1 cellular context compared by ENCODE assay signal in the genomic region with DNA sequence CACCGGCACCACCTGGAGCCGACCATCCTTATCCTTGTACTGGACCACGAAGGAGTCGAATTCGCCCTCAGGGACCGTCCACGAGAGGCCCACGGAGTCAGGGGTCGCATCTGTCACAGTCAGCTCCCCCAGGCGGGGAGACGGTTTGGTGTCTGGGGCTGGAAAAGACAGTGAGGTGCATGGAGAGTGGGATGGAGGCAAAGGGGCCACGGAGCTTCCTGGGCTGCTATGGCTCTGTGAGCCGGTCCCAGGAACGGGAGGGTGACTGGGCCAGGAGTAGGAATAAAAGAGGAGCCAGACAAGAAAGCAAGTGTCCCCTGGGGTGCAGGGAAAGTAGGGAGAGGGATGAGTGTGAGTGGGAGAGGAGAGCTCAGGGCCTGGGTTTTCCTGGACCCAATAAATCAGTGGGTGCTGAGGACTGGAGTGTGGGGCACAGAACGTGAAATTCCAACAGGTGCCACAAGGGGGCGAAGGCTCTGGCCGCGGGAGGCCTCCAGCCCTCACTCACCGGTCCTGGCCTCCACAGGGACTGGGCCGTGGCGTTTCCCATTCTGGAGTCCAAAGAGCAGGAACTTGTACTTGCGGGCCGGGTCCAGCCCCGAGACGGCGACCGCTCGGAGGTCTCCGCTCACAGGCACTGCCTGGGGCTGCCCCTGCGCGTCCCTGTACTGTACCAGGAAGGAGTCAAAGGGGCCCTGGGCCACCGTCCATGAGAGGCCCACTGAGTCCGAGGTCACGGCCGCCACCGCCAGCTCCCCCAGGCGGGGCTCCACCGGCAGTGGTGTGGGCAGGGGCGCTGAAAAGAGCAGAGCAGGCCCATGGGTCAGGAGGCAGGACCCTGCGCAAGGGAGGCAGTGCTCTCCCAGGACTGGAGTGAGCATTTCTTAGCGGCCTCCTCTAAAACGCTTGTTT.
A peak's percentile ranks its signal among the peaks of the same experiment; 100 is the strongest.
TF ChIP-seq lines count a peak whose summit lies in the region.

No MANE protein-coding gene starts in this region.

TF ChIP-seq in K562, 482 proteins besides CTCF, POLR2A, EP300 and RAD21 (continued from another document):
- TF ChIP-seq FOXO4 (CRISPR knock-in tag; IDR thresholded peaks at IDR 0.05) (0 out of 2 replicates have a peak, but pooled peaks have one; percentile 76), E2F1 (CRISPR knock-in tag; IDR thresholded peaks at IDR 0.05) (peak; percentile 73), L3MBTL2 (IDR thresholded peaks at IDR 0.05) (peak; percentile 67; the same call in 1 of the 2 replicates), RBFOX2 (IDR thresholded peaks at IDR 0.05; ENCODE audit: low read depth, low read length) (peak; percentile 73), POLR2G (IDR thresholded peaks at IDR 0.05; ENCODE audit: low read depth, low read length) (peak; percentile 77), RBM39 (optimal IDR thresholded peaks at IDR 0.05; ENCODE audit: low read depth, low read length) (peak; percentile 55), KDM5B (IDR thresholded peaks at IDR 0.05; ENCODE audit: insufficient replicate concordance, low read depth, low read length) (no peak), GABPB1 (CRISPR knock-in tag; IDR thresholded peaks at IDR 0.05) (peak; percentile 75; the same call in 1 of the 2 replicates), SRSF7 (optimal IDR thresholded peaks at IDR 0.05; ENCODE audit: low read depth, low read length) (no peak), CHD7 (IDR thresholded peaks at IDR 0.05; ENCODE audit: low read depth, low read length) (no peak), ETV5 (CRISPR knock-in tag; IDR thresholded peaks at IDR 0.05; ENCODE audit: low read depth) (0 out of 2 replicates have a peak, but pooled peaks have one; percentile 23), KAT2B (IDR thresholded peaks at IDR 0.05; ENCODE audit: low read depth, low read length) (no peak), ZC3H11A (IDR thresholded peaks at IDR 0.05; ENCODE audit: low read depth, low read length) (peak; percentile 39; the same call in 1 of the 2 replicates)
- TF ChIP-seq, protein P1, sequence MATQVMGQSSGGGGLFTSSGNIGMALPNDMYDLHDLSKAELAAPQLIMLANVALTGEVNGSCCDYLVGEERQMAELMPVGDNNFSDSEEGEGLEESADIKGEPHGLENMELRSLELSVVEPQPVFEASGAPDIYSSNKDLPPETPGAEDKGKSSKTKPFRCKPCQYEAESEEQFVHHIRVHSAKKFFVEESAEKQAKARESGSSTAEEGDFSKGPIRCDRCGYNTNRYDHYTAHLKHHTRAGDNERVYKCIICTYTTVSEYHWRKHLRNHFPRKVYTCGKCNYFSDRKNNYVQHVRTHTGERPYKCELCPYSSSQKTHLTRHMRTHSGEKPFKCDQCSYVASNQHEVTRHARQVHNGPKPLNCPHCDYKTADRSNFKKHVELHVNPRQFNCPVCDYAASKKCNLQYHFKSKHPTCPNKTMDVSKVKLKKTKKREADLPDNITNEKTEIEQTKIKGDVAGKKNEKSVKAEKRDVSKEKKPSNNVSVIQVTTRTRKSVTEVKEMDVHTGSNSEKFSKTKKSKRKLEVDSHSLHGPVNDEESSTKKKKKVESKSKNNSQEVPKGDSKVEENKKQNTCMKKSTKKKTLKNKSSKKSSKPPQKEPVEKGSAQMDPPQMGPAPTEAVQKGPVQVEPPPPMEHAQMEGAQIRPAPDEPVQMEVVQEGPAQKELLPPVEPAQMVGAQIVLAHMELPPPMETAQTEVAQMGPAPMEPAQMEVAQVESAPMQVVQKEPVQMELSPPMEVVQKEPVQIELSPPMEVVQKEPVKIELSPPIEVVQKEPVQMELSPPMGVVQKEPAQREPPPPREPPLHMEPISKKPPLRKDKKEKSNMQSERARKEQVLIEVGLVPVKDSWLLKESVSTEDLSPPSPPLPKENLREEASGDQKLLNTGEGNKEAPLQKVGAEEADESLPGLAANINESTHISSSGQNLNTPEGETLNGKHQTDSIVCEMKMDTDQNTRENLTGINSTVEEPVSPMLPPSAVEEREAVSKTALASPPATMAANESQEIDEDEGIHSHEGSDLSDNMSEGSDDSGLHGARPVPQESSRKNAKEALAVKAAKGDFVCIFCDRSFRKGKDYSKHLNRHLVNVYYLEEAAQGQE (CRISPR knock-in tag; IDR thresholded peaks at IDR 0.05; ENCODE audit: low read depth): 0 out of 2 replicates have a peak, but pooled peaks have one; percentile 17
- TF ChIP-seq, protein P2, sequence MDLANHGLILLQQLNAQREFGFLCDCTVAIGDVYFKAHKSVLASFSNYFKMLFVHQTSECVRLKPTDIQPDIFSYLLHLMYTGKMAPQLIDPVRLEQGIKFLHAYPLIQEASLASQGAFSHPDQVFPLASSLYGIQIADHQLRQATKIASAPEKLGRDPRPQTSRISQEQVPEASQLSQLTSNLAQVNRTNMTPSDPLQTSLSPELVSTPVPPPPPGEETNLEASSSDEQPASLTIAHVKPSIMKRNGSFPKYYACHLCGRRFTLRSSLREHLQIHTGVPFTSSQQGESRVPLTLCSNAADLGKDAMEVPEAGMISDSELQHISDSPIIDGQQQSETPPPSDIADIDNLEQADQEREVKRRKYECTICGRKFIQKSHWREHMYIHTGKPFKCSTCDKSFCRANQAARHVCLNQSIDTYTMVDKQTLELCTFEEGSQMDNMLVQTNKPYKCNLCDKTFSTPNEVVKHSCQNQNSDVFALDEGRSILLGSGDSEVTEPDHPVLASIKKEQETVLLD (IDR thresholded peaks at IDR 0.05): 0 out of 2 replicates have a peak, but pooled peaks have one; percentile 22
- TF ChIP-seq, protein P3, sequence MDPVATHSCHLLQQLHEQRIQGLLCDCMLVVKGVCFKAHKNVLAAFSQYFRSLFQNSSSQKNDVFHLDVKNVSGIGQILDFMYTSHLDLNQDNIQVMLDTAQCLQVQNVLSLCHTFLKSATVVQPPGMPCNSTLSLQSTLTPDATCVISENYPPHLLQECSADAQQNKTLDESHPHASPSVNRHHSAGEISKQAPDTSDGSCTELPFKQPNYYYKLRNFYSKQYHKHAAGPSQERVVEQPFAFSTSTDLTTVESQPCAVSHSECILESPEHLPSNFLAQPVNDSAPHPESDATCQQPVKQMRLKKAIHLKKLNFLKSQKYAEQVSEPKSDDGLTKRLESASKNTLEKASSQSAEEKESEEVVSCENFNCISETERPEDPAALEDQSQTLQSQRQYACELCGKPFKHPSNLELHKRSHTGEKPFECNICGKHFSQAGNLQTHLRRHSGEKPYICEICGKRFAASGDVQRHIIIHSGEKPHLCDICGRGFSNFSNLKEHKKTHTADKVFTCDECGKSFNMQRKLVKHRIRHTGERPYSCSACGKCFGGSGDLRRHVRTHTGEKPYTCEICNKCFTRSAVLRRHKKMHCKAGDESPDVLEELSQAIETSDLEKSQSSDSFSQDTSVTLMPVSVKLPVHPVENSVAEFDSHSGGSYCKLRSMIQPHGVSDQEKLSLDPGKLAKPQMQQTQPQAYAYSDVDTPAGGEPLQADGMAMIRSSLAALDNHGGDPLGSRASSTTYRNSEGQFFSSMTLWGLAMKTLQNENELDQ (CRISPR knock-in tag; IDR thresholded peaks at IDR 0.05; ENCODE audit: borderline replicate concordance): no peak
- TF ChIP-seq, protein P4, sequence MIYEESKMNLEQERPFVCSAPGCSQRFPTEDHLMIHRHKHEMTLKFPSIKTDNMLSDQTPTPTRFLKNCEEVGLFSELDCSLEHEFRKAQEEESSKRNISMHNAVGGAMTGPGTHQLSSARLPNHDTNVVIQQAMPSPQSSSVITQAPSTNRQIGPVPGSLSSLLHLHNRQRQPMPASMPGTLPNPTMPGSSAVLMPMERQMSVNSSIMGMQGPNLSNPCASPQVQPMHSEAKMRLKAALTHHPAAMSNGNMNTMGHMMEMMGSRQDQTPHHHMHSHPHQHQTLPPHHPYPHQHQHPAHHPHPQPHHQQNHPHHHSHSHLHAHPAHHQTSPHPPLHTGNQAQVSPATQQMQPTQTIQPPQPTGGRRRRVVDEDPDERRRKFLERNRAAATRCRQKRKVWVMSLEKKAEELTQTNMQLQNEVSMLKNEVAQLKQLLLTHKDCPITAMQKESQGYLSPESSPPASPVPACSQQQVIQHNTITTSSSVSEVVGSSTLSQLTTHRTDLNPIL (CRISPR knock-in tag; IDR thresholded peaks at IDR 0.05): no peak
TF ChIP-seq in K562: peak in this region for 88.
